In genomic region chr6:137977814-137978213, GRCh38 we compare ENCODE assay signal across 17 cellular contexts.
DNase-seq lines count a peak whose midpoint lies in the region; ATAC-seq and TF ChIP-seq lines count a peak whose summit lies in the region.
"Had no signal": no experiment of that assay in that cellular context is flagged by ENCODE, and none has a peak within 500 bp of the region (broad histone marks: within the 10 kb centered on the region; RNA-seq: fewer than 3 reads in every experiment).

No MANE protein-coding gene starts in this region.

- no peaks in the 10 kb centered on the region for H3K9me2 ChIP-seq in PC-9 (ENCODE audit: insufficient read depth)

- TF ChIP-seq CTCF in PC-9 (conservative IDR thresholded peaks at IDR 0.05) (no peak), foreskin keratinocyte (conservative IDR thresholded peaks at IDR 0.05) (no peak), type B pancreatic cell (conservative IDR thresholded peaks at IDR 0.05) (no peak)

- intact Hi-C loops in Right ventricle myocardium inferior (cut with DNase I) (no loop called here), cardiac septum (cut with DNase I) (no loop called here), PC-9 (cut with micrococcal nuclease; ENCODE audit: unreplicated experiment) (loop anchor here (1.0 to 10.0 kb wide), 5 partner anchors 23 to 901 kb away; no protein-coding TSS in a partner anchor)

- H3K4me1 ChIP-seq in PC-9 (replicated peaks; ENCODE audit: insufficient read depth), result peaks cover 36% of the 10 kb centered on the region
- H3K4me1 ChIP-seq in foreskin keratinocyte, result peaks cover 8% of the 10 kb centered on the region

- H3K79me2 ChIP-seq in PC-9 (ENCODE audit: low read depth), result no peaks in the 10 kb centered on the region

- peaks cover 30% of the 10 kb centered on the region for H3F3A ChIP-seq in PC-9 (ENCODE audit: insufficient read depth, low read depth)

- H3K4me3 ChIP-seq in PC-9, result peak overlapping the region; percentile 13; the same call in 1 of the 2 replicates
- H3K4me3 ChIP-seq: BLaER1, ovary had no signal

- H3K36me3 Mint-ChIP-seq in type B pancreatic cell, result no peaks in the 10 kb centered on the region
- H3K36me3 Mint-ChIP-seq: activated naive CD8-positive, alpha-beta T cell treated with anti-CD3 and anti-CD28 coated beads for 36 hours; memory B cell; naive B cell had no signal

- no peak overlapping the region for H2AFZ ChIP-seq in PC-9

- H3K4me2 ChIP-seq in PC-9, result peak overlapping the region; percentile 64
- H3K4me2 ChIP-seq: BLaER1 had no signal

- H3K4me3 Mint-ChIP-seq in type B pancreatic cell, result no peak overlapping the region
- no peak overlapping the region for H3K4me3 Mint-ChIP-seq in stimulated activated naive CD8-positive, alpha-beta T cell treated with anti-CD3 and anti-CD28 coated beads, Interleukin-15, amount 100 ng/mL, for 72 hours
- H3K4me3 Mint-ChIP-seq: activated naive CD8-positive, alpha-beta T cell treated with anti-CD3 and anti-CD28 coated beads for 36 hours; memory B cell; naive B cell had no signal

- no peaks in the 10 kb centered on the region for H4K20me1 ChIP-seq in PC-9 (ENCODE audit: insufficient read depth)
- H4K20me1 ChIP-seq: BLaER1 had no signal

- H3K27me3 ChIP-seq in PC-9 (ENCODE audit: insufficient read depth, low read depth) (no peaks in the 10 kb centered on the region), foreskin keratinocyte (no peaks in the 10 kb centered on the region)
- H3K27me3 ChIP-seq: BLaER1, ovary had no signal

- no TSS peak for BruUV-seq in PC-9 (replicated peaks; lab: Mats Ljungman, UMichigan)

- H3K27ac ChIP-seq in PC-9 (peak overlapping the region; percentile 83), foreskin keratinocyte (peak overlapping the region; percentile 22)
- H3K27ac ChIP-seq: BLaER1, ovary had no signal

- no peaks in the 10 kb centered on the region for H3K9me3 ChIP-seq in PC-9 (ENCODE audit: insufficient read depth, low read depth)
- H3K9me3 ChIP-seq: BLaER1, ovary had no signal

- peak; percentile 67 for ATAC-seq in Right ventricle myocardium inferior
- no peak for ATAC-seq in foreskin keratinocyte
- no peak for ATAC-seq in stimulated activated naive CD8-positive, alpha-beta T cell treated with anti-CD3 and anti-CD28 coated beads, Interleukin-15, amount 100 ng/mL, for 72 hours

- H3K27ac Mint-ChIP-seq in type B pancreatic cell, result peak overlapping the region; percentile 43
- peak overlapping the region in 1 of 2 donors; percentile 74 for H3K27ac Mint-ChIP-seq in stimulated activated naive CD8-positive, alpha-beta T cell treated with anti-CD3 and anti-CD28 coated beads, Interleukin-15, amount 100 ng/mL, for 72 hours
- H3K27ac Mint-ChIP-seq: activated naive CD8-positive, alpha-beta T cell treated with anti-CD3 and anti-CD28 coated beads for 36 hours; memory B cell had no signal

- no peaks in the 10 kb centered on the region for H3K9me3 Mint-ChIP-seq in type B pancreatic cell
- peaks cover 0 to 4% of the 10 kb centered on the region in 2 donors for H3K9me3 Mint-ChIP-seq in stimulated activated naive CD8-positive, alpha-beta T cell treated with anti-CD3 and anti-CD28 coated beads, Interleukin-15, amount 100 ng/mL, for 72 hours
- H3K9me3 Mint-ChIP-seq: activated naive CD8-positive, alpha-beta T cell treated with anti-CD3 and anti-CD28 coated beads for 36 hours; memory B cell; naive B cell had no signal

- no peaks in the 10 kb centered on the region for H3K4me1 Mint-ChIP-seq in type B pancreatic cell (ENCODE audit: unreplicated experiment)
- H3K4me1 Mint-ChIP-seq in stimulated activated naive CD8-positive, alpha-beta T cell treated with anti-CD3 and anti-CD28 coated beads, Interleukin-15, amount 100 ng/mL, for 72 hours, result peaks cover 50% of the 10 kb centered on the region

- no peaks in the 10 kb centered on the region for H3K27me3 Mint-ChIP-seq in type B pancreatic cell
- no peaks in the 10 kb centered on the region for H3K27me3 Mint-ChIP-seq in stimulated activated naive CD8-positive, alpha-beta T cell treated with anti-CD3 and anti-CD28 coated beads, Interleukin-15, amount 100 ng/mL, for 72 hours
- H3K27me3 Mint-ChIP-seq: activated naive CD8-positive, alpha-beta T cell treated with anti-CD3 and anti-CD28 coated beads for 36 hours; memory B cell; naive B cell had no signal

- POLR2A ChIA-PET in PC-9 (lab: Charles Lee; ENCODE audit: unreplicated experiment), result no interaction called here

- CTCF ChIA-PET in PC-9 (lab: Charles Lee), result interaction anchor here (0.6 kb wide), 1 partner anchor 1733 kb away, joined by 5 read pairs; no protein-coding TSS in a partner anchor

- H3K36me3 ChIP-seq in PC-9 (ENCODE audit: low read depth), result no peaks in the 10 kb centered on the region
- H3K36me3 ChIP-seq: BLaER1, ovary had no signal

- DNase-seq in Right ventricle myocardium inferior (ENCODE audit: missing footprints) (no peak), cardiac septum (ENCODE audit: low spot score) (no peak), PC-9 (no peak), foreskin keratinocyte (no peak), type B pancreatic cell (ENCODE audit: extremely low spot score, unreplicated experiment) (no peak), NCI-H2227 treated with DMSO at 0.1 percent for 48 hours (lab: John Stamatoyannopoulos, UW) (no peak), NCI-H187 (lab: John Stamatoyannopoulos, UW) (no peak)
- no peak for DNase-seq in stimulated activated naive CD8-positive, alpha-beta T cell treated with anti-CD3 and anti-CD28 coated beads, Interleukin-15, amount 100 ng/mL, for 72 hours
- DNase-seq: activated CD4-positive, CD25-positive, alpha-beta regulatory T cell treated with anti-CD3 and anti-CD28 coated beads, Interleukin-2, amount 50 U/mL, for 72 hours; activated naive CD8-positive, alpha-beta T cell treated with anti-CD3 and anti-CD28 coated beads for 36 hours; naive B cell; NCI-H1694; NCI-H446; ovary; SIG-M5 had no signal
